ENCODE assay signal across 8 cellular contexts in the genomic region with DNA sequence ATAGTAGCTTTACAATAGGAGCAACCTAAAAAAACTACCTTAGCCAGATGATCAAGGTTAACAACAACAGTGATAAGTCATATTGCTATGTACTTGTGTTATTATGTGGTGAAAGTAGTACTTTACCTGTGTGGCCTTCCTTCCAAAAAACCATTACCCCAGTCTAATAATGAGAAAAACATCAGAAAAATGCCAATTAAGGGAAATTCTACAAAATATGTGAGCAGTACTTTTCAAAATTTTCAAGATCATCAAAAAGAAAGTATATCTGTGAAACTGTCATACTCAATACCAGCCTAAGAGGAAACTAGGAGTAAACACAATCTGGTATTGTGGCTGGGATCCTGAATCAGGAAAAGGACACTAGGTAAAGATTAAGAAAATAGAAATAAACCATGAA.
"Had no signal": no experiment of that assay in that cellular context is flagged by ENCODE, and none has a peak within 500 bp of the region (broad histone marks: within the 10 kb centered on the region; RNA-seq: fewer than 3 reads in every experiment).

No MANE protein-coding gene starts in this region.

- H3K4me2 ChIP-seq: KMS-11 had no signal

- FAIRE-seq: HTR-8/SVneo, K562 had no signal

- H3K4me3 Mint-ChIP-seq: IgD-negative memory B cell had no signal

- H3K4me1 Mint-ChIP-seq: IgD-negative memory B cell had no signal

- H3K27ac Mint-ChIP-seq: IgD-negative memory B cell had no signal

- DNase-seq: IMR-90, KBM-7, KG1 had no signal

- H3K27me3 Mint-ChIP-seq: IgD-negative memory B cell had no signal

- H3K36me3 Mint-ChIP-seq: IgD-negative memory B cell had no signal

- H3K4me3 ChIP-seq: K562 had no signal

- ATAC-seq: K562 had no signal

- H3K27ac ChIP-seq: HL-60, KMS-11 had no signal

- H3K9ac ChIP-seq: KMS-11 had no signal
